1 cellular context compared by ENCODE assay signal in the genomic region with DNA sequence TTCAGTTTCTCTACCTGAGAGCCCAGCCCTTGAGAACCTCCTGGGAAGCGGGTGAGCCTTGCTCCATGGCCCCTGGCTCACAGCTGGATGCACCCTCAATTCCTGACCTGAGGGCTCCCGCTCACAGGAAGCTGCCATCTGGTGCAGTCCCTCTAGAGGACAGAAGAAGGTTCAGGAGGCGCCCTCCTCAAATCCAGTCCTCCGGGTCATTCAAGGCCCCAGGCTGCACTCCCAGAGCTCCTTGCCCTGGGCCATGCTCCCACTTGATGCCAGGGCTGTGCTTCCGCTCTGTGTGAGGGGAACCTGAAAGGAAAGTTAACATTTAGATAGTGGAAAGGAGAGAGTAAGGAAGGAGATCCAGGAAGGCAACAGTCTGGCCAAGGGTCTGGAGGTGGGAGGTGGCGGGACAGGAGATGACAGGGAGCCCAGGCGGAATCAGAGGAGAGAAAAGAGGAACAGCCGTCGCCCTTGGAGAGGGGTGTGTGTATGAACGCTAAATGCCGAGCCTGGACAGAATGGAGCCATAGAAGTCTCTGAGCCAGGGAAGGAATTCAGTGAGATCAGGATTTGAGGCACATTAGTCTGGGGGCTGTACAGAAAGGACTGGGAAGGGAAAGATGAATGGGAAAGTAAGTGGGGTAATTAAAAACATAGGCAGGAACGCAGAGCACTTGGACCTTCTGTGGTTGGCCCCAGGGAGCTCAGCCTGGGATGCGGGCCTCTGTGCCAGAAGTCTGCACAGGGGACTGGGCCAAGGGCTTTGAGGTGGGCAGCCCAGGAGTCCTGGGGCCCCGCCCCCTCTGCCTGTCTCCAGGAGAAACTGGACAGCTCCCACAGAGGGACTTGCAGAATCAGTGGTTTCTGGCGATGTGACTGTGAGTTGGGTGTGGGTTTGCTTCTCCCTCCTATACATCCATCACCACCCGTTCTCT.
TF ChIP-seq lines count a peak whose summit lies in the region.

No MANE protein-coding gene starts in this region.

TF ChIP-seq in GM23338, 12 proteins besides CTCF, POLR2A, EP300 and RAD21 (continued from another document):
- TF ChIP-seq, protein P1, sequence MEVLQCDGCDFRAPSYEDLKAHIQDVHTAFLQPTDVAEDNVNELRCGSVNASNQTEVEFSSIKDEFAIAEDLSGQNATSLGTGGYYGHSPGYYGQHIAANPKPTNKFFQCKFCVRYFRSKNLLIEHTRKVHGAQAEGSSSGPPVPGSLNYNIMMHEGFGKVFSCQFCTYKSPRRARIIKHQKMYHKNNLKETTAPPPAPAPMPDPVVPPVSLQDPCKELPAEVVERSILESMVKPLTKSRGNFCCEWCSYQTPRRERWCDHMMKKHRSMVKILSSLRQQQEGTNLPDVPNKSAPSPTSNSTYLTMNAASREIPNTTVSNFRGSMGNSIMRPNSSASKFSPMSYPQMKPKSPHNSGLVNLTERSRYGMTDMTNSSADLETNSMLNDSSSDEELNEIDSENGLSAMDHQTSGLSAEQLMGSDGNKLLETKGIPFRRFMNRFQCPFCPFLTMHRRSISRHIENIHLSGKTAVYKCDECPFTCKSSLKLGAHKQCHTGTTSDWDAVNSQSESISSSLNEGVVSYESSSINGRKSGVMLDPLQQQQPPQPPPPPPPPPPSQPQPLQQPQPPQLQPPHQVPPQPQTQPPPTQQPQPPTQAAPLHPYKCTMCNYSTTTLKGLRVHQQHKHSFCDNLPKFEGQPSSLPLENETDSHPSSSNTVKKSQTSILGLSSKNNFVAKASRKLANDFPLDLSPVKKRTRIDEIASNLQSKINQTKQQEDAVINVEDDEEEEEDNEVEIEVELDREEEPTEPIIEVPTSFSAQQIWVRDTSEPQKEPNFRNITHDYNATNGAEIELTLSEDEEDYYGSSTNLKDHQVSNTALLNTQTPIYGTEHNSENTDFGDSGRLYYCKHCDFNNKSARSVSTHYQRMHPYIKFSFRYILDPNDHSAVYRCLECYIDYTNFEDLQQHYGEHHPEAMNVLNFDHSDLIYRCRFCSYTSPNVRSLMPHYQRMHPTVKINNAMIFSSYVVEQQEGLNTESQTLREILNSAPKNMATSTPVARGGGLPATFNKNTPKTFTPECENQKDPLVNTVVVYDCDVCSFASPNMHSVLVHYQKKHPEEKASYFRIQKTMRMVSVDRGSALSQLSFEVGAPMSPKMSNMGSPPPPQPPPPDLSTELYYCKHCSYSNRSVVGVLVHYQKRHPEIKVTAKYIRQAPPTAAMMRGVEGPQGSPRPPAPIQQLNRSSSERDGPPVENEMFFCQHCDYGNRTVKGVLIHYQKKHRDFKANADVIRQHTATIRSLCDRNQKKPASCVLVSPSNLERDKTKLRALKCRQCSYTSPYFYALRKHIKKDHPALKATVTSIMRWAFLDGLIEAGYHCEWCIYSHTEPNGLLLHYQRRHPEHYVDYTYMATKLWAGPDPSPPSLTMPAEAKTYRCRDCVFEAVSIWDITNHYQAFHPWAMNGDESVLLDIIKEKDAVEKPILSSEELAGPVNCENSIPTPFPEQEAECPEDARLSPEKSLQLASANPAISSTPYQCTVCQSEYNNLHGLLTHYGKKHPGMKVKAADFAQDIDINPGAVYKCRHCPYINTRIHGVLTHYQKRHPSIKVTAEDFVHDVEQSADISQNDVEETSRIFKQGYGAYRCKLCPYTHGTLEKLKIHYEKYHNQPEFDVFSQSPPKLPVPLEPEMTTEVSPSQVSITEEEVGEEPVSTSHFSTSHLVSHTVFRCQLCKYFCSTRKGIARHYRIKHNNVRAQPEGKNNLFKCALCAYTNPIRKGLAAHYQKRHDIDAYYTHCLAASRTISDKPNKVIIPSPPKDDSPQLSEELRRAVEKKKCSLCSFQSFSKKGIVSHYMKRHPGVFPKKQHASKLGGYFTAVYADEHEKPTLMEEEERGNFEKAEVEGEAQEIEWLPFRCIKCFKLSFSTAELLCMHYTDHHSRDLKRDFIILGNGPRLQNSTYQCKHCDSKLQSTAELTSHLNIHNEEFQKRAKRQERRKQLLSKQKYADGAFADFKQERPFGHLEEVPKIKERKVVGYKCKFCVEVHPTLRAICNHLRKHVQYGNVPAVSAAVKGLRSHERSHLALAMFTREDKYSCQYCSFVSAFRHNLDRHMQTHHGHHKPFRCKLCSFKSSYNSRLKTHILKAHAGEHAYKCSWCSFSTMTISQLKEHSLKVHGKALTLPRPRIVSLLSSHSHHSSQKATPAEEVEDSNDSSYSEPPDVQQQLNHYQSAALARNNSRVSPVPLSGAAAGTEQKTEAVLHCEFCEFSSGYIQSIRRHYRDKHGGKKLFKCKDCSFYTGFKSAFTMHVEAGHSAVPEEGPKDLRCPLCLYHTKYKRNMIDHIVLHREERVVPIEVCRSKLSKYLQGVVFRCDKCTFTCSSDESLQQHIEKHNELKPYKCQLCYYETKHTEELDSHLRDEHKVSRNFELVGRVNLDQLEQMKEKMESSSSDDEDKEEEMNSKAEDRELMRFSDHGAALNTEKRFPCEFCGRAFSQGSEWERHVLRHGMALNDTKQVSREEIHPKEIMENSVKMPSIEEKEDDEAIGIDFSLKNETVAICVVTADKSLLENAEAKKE (CRISPR knock-in tag; IDR thresholded peaks at IDR 0.05) = no peak
- TF ChIP-seq ZNF114 (CRISPR knock-in tag; IDR thresholded peaks at IDR 0.05) (no peak), ZNF331 (CRISPR knock-in tag; IDR thresholded peaks at IDR 0.05; ENCODE audit: low read depth) (no peak), EZH2 (IDR thresholded peaks at IDR 0.05; ENCODE audit: low read depth, unreplicated experiment) (no peak)
